In the genomic region with DNA sequence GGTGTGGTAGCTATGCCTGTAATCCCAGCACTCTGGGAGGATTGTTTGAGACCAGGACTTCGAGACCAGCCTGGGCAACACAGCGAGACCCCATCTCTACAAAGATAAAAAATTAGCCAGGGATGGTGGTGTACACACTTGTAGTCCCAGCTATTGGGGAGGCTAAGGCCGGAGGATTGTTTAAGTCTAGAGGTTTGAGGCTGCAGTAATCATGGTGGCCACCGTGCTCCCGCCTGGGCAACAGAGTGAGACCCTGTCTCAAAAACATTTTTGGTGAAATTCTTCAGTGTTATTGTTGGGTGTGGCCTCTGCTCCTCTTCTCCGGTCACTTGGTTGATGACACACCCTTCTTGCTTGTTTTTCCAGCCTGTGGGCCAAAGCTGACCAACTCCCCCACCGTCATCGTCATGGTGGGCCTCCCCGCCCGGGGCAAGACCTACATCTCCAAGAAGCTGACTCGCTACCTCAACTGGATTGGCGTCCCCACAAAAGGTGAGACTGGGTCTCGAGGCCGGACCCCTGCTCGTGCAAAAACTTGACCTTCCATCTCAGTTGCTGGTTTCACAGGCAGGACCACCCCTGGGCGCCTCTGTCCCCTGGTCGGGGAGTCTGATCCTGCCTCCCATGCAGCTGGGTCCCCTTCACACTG, we compare ENCODE assay signal across 20 cellular contexts. TPM values are rescaled to one million over a fixed set of nuclear protein-coding genes. Genes with fewer than 3 reads are reported as not detected.
DNase-seq lines count a peak whose midpoint lies in the region; ATAC-seq and TF ChIP-seq lines count a peak whose summit lies in the region.
"Had no signal": no experiment of that assay in that cellular context is flagged by ENCODE, and none has a peak within 500 bp of the region (broad histone marks: within the 10 kb centered on the region; RNA-seq: fewer than 3 reads in every experiment).

No MANE protein-coding gene starts in this region.

- intact Hi-C loops in CD4-positive, alpha-beta memory T cell (cut with micrococcal nuclease): no loop called here
- intact Hi-C loops in activated T-helper 1 cell treated with anti-CD3 and anti-CD28 coated beads, Interleukin-12 subunit alpha, Interleukin-12 subunit beta, Interleukin-2, Interleukin-4 antibody, amounts not matched to agents 30 ng/mL and 10 ng/mL and 1 ng/mL, durations not matched to agents 14 hours and 24 hours and 36 hours (cut with micrococcal nuclease): no loop called here

- H3K27ac ChIP-seq in CD4-positive, alpha-beta memory T cell (ENCODE audit: low read depth, low read length): no peak overlapping the region
- H3K27ac ChIP-seq in stomach smooth muscle (ENCODE audit: low read length) (peak overlapping the region; percentile 82), endodermal cell (ENCODE audit: low read depth, low read length) (no peak overlapping the region)
- H3K27ac ChIP-seq: foreskin keratinocyte, uterus had no signal

- H3K4me1 ChIP-seq in CD4-positive, alpha-beta memory T cell (ENCODE audit: insufficient read depth, low read length): peaks cover 4% of the 10 kb centered on the region
- H3K4me1 ChIP-seq in stomach smooth muscle (ENCODE audit: control insufficient read depth, insufficient read depth, low read length): peaks cover 17% of the 10 kb centered on the region
- peaks cover 5% of the 10 kb centered on the region for H3K4me1 ChIP-seq in endodermal cell (ENCODE audit: control insufficient read depth, insufficient read depth, low read length)

- H3K27me3 ChIP-seq in CD4-positive, alpha-beta memory T cell (ENCODE audit: insufficient read depth, low read length): no peaks in the 10 kb centered on the region
- no peaks in the 10 kb centered on the region for H3K27me3 ChIP-seq in stomach smooth muscle (ENCODE audit: control insufficient read depth in 1 of 2, insufficient read depth in 2 of 2, low read length in 2 of 2)
- H3K27me3 ChIP-seq in endodermal cell (ENCODE audit: control insufficient read depth, insufficient read depth, low read length, poor library complexity, severe bottlenecking): no peaks in the 10 kb centered on the region
- H3K27me3 ChIP-seq: foreskin keratinocyte, uterus had no signal

- no peak for DNase-seq in CD4-positive, alpha-beta memory T cell
- no peak for DNase-seq in activated T-helper 1 cell treated with anti-CD3 and anti-CD28 coated beads, Interleukin-12 subunit alpha, Interleukin-12 subunit beta, Interleukin-2, Interleukin-4 antibody, amounts not matched to agents 30 ng/mL and 10 ng/mL and 1 ng/mL, durations not matched to agents 14 hours and 24 hours and 36 hours (ENCODE audit: low spot score)
- DNase-seq in nephron progenitor cell (no peak), SHP77 (lab: John Stamatoyannopoulos, UW) (no peak), endodermal cell (no peak)
- DNase-seq: activated CD4-positive, alpha-beta T cell treated with anti-CD3 and anti-CD28 coated beads, Interleukin-2, amount 50 U/mL, for 48 hours; activated naive CD4-positive, alpha-beta T cell treated with anti-CD3 and anti-CD28 coated beads for 36 hours; amniotic stem cell; erythroblast; foreskin keratinocyte; GF-D8; H9; KG1; MV-4-11; NCI-H2171; NCI-H526; uterus had no signal

- H3K9me3 Mint-ChIP-seq in CD4-positive, alpha-beta memory T cell: no peaks in the 10 kb centered on the region
- no peaks in the 10 kb centered on the region for H3K9me3 Mint-ChIP-seq in activated T-helper 1 cell treated with anti-CD3 and anti-CD28 coated beads, Interleukin-12 subunit alpha, Interleukin-12 subunit beta, Interleukin-2, Interleukin-4 antibody, amounts not matched to agents 30 ng/mL and 10 ng/mL and 1 ng/mL, durations not matched to agents 14 hours and 24 hours and 36 hours
- H3K9me3 Mint-ChIP-seq in nephron progenitor cell: no peaks in the 10 kb centered on the region
- H3K9me3 Mint-ChIP-seq in endodermal cell: no peaks in the 10 kb centered on the region
- H3K9me3 Mint-ChIP-seq: activated naive CD4-positive, alpha-beta T cell treated with anti-CD3 and anti-CD28 coated beads for 36 hours; central memory CD8-positive, alpha-beta T cell; H9 had no signal

- CTCF ChIA-PET in CD4-positive, alpha-beta memory T cell (lab: Charles Lee; ENCODE audit: partially characterized antibody): interaction anchor here (3.1 kb wide), 1 partner anchor 11 kb away, joined by 9 read pairs; a partner anchor contains a TSS

- peaks cover 7 to 33% (median 13%) of the 10 kb centered on the region in 4 donors for H3K4me1 Mint-ChIP-seq in CD4-positive, alpha-beta memory T cell
- H3K4me1 Mint-ChIP-seq in activated T-helper 1 cell treated with anti-CD3 and anti-CD28 coated beads, Interleukin-12 subunit alpha, Interleukin-12 subunit beta, Interleukin-2, Interleukin-4 antibody, amounts not matched to agents 30 ng/mL and 10 ng/mL and 1 ng/mL, durations not matched to agents 14 hours and 24 hours and 36 hours (ENCODE audit: low read depth): peaks cover 5% of the 10 kb centered on the region
- peaks cover 48% of the 10 kb centered on the region for H3K4me1 Mint-ChIP-seq in nephron progenitor cell
- H3K4me1 Mint-ChIP-seq in endodermal cell: peaks cover 12% of the 10 kb centered on the region

- no peaks in the 10 kb centered on the region for H3K27me3 Mint-ChIP-seq in CD4-positive, alpha-beta memory T cell
- no peaks in the 10 kb centered on the region for H3K27me3 Mint-ChIP-seq in activated T-helper 1 cell treated with anti-CD3 and anti-CD28 coated beads, Interleukin-12 subunit alpha, Interleukin-12 subunit beta, Interleukin-2, Interleukin-4 antibody, amounts not matched to agents 30 ng/mL and 10 ng/mL and 1 ng/mL, durations not matched to agents 14 hours and 24 hours and 36 hours (ENCODE audit: insufficient read depth)
- H3K27me3 Mint-ChIP-seq in nephron progenitor cell (ENCODE audit: low read depth, poor library complexity): peaks cover 7% of the 10 kb centered on the region
- no peaks in the 10 kb centered on the region for H3K27me3 Mint-ChIP-seq in endodermal cell (ENCODE audit: insufficient read depth)
- H3K27me3 Mint-ChIP-seq: central memory CD8-positive, alpha-beta T cell had no signal

- no peak overlapping the region for H3K4me3 ChIP-seq in CD4-positive, alpha-beta memory T cell (ENCODE audit: low read length in 2 of 2)
- H3K4me3 ChIP-seq in stomach smooth muscle (ENCODE audit: low read length in 2 of 2) (no peak overlapping the region), endodermal cell (ENCODE audit: low read length) (no peak overlapping the region)
- H3K4me3 ChIP-seq: uterus had no signal

- peaks cover 34% of the 10 kb centered on the region for H3K36me3 ChIP-seq in CD4-positive, alpha-beta memory T cell (ENCODE audit: insufficient read depth, low read length)
- H3K36me3 ChIP-seq in stomach smooth muscle (ENCODE audit: control insufficient read depth in 2 of 2, insufficient read depth in 2 of 2, low read length in 2 of 2): peaks cover 26 to 39% of the 10 kb centered on the region in 2 donors
- peaks cover 53% of the 10 kb centered on the region for H3K36me3 ChIP-seq in endodermal cell (ENCODE audit: control insufficient read depth, insufficient read depth, low read length)
- H3K36me3 ChIP-seq: uterus had no signal

- no peaks in the 10 kb centered on the region for H3K9me3 ChIP-seq in CD4-positive, alpha-beta memory T cell (ENCODE audit: control insufficient read depth in 1 of 2, low read length in 2 of 2)
- H3K9me3 ChIP-seq in stomach smooth muscle (ENCODE audit: control insufficient read depth in 2 of 2, low read length in 2 of 2) (no peaks in the 10 kb centered on the region), endodermal cell (ENCODE audit: control insufficient read depth, low read length) (no peaks in the 10 kb centered on the region)
- H3K9me3 ChIP-seq: uterus had no signal

- H3K27ac Mint-ChIP-seq in CD4-positive, alpha-beta memory T cell: peak overlapping the region in 4 of 7 donors; percentile 5 to 63 (median 43)
- peak overlapping the region; percentile 65 for H3K27ac Mint-ChIP-seq in activated T-helper 1 cell treated with anti-CD3 and anti-CD28 coated beads, Interleukin-12 subunit alpha, Interleukin-12 subunit beta, Interleukin-2, Interleukin-4 antibody, amounts not matched to agents 30 ng/mL and 10 ng/mL and 1 ng/mL, durations not matched to agents 14 hours and 24 hours and 36 hours
- peak overlapping the region; percentile 97 for H3K27ac Mint-ChIP-seq in nephron progenitor cell
- no peak overlapping the region for H3K27ac Mint-ChIP-seq in endodermal cell
- H3K27ac Mint-ChIP-seq: activated naive CD4-positive, alpha-beta T cell treated with anti-CD3 and anti-CD28 coated beads for 36 hours had no signal

- no peak for TF ChIP-seq CTCF in nephron progenitor cell (IDR thresholded peaks at IDR 0.05)
- no peak for TF ChIP-seq CTCF in endodermal cell (conservative IDR thresholded peaks at IDR 0.05)

- ATAC-seq in HG03571 (IDR thresholded peaks at IDR 0.05; ENCODE audit: unreplicated experiment): no peak
- ATAC-seq: foreskin keratinocyte had no signal

- WGBS in endodermal cell (ENCODE audit: insufficient coverage in 1 of 2, insufficient read length in 1 of 2), 2 experiments: 91 to 98% methylated on average over 16 to 17 of the region's 17 CpGs

- peaks cover 20 to 44% of the 10 kb centered on the region in 2 donors for H3K36me3 Mint-ChIP-seq in CD4-positive, alpha-beta memory T cell
- peaks cover 28% of the 10 kb centered on the region for H3K36me3 Mint-ChIP-seq in activated T-helper 1 cell treated with anti-CD3 and anti-CD28 coated beads, Interleukin-12 subunit alpha, Interleukin-12 subunit beta, Interleukin-2, Interleukin-4 antibody, amounts not matched to agents 30 ng/mL and 10 ng/mL and 1 ng/mL, durations not matched to agents 14 hours and 24 hours and 36 hours (ENCODE audit: low read depth)
- peaks cover 58% of the 10 kb centered on the region for H3K36me3 Mint-ChIP-seq in nephron progenitor cell (ENCODE audit: low read depth)
- H3K36me3 Mint-ChIP-seq in endodermal cell (ENCODE audit: low read depth): peaks cover 45% of the 10 kb centered on the region

- POLR2A ChIA-PET in CD4-positive, alpha-beta memory T cell (lab: Charles Lee; ENCODE audit: partially characterized antibody): interaction anchor here (0.5 kb wide), 1 partner anchor 41 kb away, joined by 3 read pairs; no protein-coding TSS in a partner anchor

- no peak overlapping the region for H3K4me3 Mint-ChIP-seq in CD4-positive, alpha-beta memory T cell
- no peak overlapping the region for H3K4me3 Mint-ChIP-seq in activated T-helper 1 cell treated with anti-CD3 and anti-CD28 coated beads, Interleukin-12 subunit alpha, Interleukin-12 subunit beta, Interleukin-2, Interleukin-4 antibody, amounts not matched to agents 30 ng/mL and 10 ng/mL and 1 ng/mL, durations not matched to agents 14 hours and 24 hours and 36 hours
- no peak overlapping the region for H3K4me3 Mint-ChIP-seq in nephron progenitor cell
- H3K4me3 Mint-ChIP-seq in endodermal cell: no peak overlapping the region
- H3K4me3 Mint-ChIP-seq: activated naive CD4-positive, alpha-beta T cell treated with anti-CD3 and anti-CD28 coated beads for 36 hours; central memory CD8-positive, alpha-beta T cell; H9 had no signal

- H3K9ac ChIP-seq in stomach smooth muscle (ENCODE audit: low read length in 2 of 2) (peak overlapping the region in 1 of 2 donors; percentile 21), endodermal cell (ENCODE audit: extremely low read depth, low read length, poor library complexity, severe bottlenecking) (no peak overlapping the region)

RNA-seq across cellular contexts. Expression of a gene that starts 10.6 kb away (rescaled TPM):
- 10 to 100 TPM; 55.7 to 67.1 TPM for total RNA-seq in CD4-positive, alpha-beta memory T cell
- polyA plus RNA-seq in CD4-positive, alpha-beta memory T cell: 10 to 100 TPM; 11.8 to 16.0 TPM
- 90.3 and 93.8 TPM in 2 replicates for total RNA-seq in activated T-helper 1 cell treated with anti-CD3 and anti-CD28 coated beads, Interleukin-12 subunit alpha, Interleukin-12 subunit beta, Interleukin-2, Interleukin-4 antibody, amounts not matched to agents 30 ng/mL and 10 ng/mL and 1 ng/mL, durations not matched to agents 14 hours and 24 hours and 36 hours
- 10 to 100 TPM; 31.2 to 34.5 TPM for total RNA-seq in endodermal cell
- 32.6 TPM for polyA plus RNA-seq in endodermal cell (2013, experiment 1 of 2)
- 31.8 TPM for polyA plus RNA-seq in endodermal cell (2013, experiment 2 of 2)
